In genomic region chr9:92141144-92142129, GRCh38 we compare ENCODE assay signal across 8 cellular contexts. TPM values are rescaled to one million over a fixed set of nuclear protein-coding genes. Genes with fewer than 3 reads are reported as not detected.
DNase-seq lines count a peak whose midpoint lies in the region; ATAC-seq, FAIRE-seq and TF ChIP-seq lines count a peak whose summit lies in the region.

No MANE protein-coding gene starts in this region.

- POLR2A ChIA-PET in AG04450 (lab: Yijun Ruan, JAX), result interaction anchor here (1.2 to 3.2 kb wide), 4 partner anchors 12 to 104 kb away, joined by 3 to 15 read pairs (median 11); no protein-coding TSS in a partner anchor
- POLR2A ChIA-PET in HCT116 (lab: Charles Lee), result no interaction called here
- POLR2A ChIA-PET in GM12878 (lab: Charles Lee), result no interaction called here

- H3K9me3 ChIP-seq in AG04450 (ENCODE audit: control insufficient read depth, insufficient read depth, low read length) (no peaks in the 10 kb centered on the region; the same call in 1 of the 2 replicates), HCT116 (ENCODE audit: control insufficient read depth in 1 of 2, insufficient read depth in 1 of 2, low read depth in 1 of 2, low read length in 2 of 2) (no peaks in the 10 kb centered on the region), GM12878 (replicated peaks; ENCODE audit: control insufficient read depth, insufficient read depth, low read length) (no peaks in the 10 kb centered on the region), kidney (ENCODE audit: control insufficient read depth in 1 of 2, low read length in 2 of 2) (no peaks in the 10 kb centered on the region), thoracic aorta (no peaks in the 10 kb centered on the region)

- WGBS in GM12878 (ENCODE audit: insufficient coverage, insufficient replicate concordance, low lambda C conversion rate, missing lambda C conversion rate), result 29% methylated on average over 56 of the region's 62 CpGs

- intact Hi-C loops in HCT116 (cut with micrococcal nuclease) (no loop called here), GM12878 (cut with micrococcal nuclease; ENCODE audit: unreplicated experiment) (no loop called here), kidney (cut with DNase I) (no loop called here)

- H3K4me2 ChIP-seq in HCT116 (ENCODE audit: low read length) (peak overlapping the region; percentile 63), GM12878 (ENCODE audit: control insufficient read depth, insufficient read depth) (0 out of 2 replicates have a peak overlapping the region, but pooled peaks have one; percentile 66)

- H3K36me3 ChIP-seq in HCT116 (ENCODE audit: control insufficient read depth in 1 of 2, insufficient read depth in 2 of 2, low read length in 2 of 2), result no peaks in the 10 kb centered on the region
- H3K36me3 ChIP-seq in GM12878 (ENCODE audit: control insufficient read depth in 2 of 2, insufficient read depth in 2 of 2, low read length in 1 of 2), result no peaks in the 10 kb centered on the region
- no peaks in the 10 kb centered on the region for H3K36me3 ChIP-seq in kidney (ENCODE audit: control insufficient read depth in 1 of 2, insufficient read depth in 2 of 2, low read length in 2 of 2)
- H3K36me3 ChIP-seq in thoracic aorta, result no peaks in the 10 kb centered on the region

- in situ Hi-C loops in GM12878 (cut with MboI), result no loop called here

- CTCF ChIA-PET in AG04450 (lab: Charles Lee), result interaction anchor here (0.6 to 11.0 kb wide), 25 partner anchors 12 to 305 kb away, joined by 3 to 370 read pairs (median 7); partner anchors contain the start of genes CENPP and NOL8
- CTCF ChIA-PET in HCT116 (lab: Charles Lee), result interaction anchor here (1.0 to 4.5 kb wide), 14 partner anchors 30 to 650 kb away, joined by 3 to 38 read pairs (median 6); partner anchors contain the start of gene IPPK
- CTCF ChIA-PET in GM12878 (lab: Yijun Ruan, JAX), result interaction anchor here (0.5 to 5.3 kb wide), 34 partner anchors 7 to 649 kb away, joined by 3 to 55 read pairs (median 7); partner anchors contain the start of gene BICD2

- TF ChIP-seq CTCF in AG04450 (IDR thresholded peaks at IDR 0.05; ENCODE audit: low read depth, low read length) (no peak), HCT116 (IDR thresholded peaks at IDR 0.05 in 2 of 3, conservative IDR thresholded peaks at IDR 0.05 in 1 of 3; ENCODE audit: borderline replicate concordance in 1 of 3, insufficient read depth in 1 of 3, low read depth in 2 of 3, low read length in 2 of 3) (no peak), GM12878 (IDR thresholded peaks at IDR 0.05 in 2 of 3, conservative IDR thresholded peaks at IDR 0.05 in 1 of 3; ENCODE audit: control insufficient read depth in 2 of 3, extremely low read depth in 1 of 3, insufficient read depth in 1 of 3, low read depth in 3 of 3, low read length in 3 of 3) (no peak), kidney (IDR thresholded peaks at IDR 0.05; ENCODE audit: borderline replicate concordance, extremely low read depth, insufficient read depth) (no peak), thoracic aorta (IDR thresholded peaks at IDR 0.05) (no peak)

- H3K9ac ChIP-seq in HCT116 (ENCODE audit: low read length), result no peak overlapping the region
- H3K9ac ChIP-seq in GM12878 (ENCODE audit: control insufficient read depth, insufficient read depth, low read length), result no peak overlapping the region
- H3K9ac ChIP-seq in kidney (ENCODE audit: low read length in 2 of 2), result no peak overlapping the region

- FAIRE-seq in GM12878 (lab: Jason Lieb, UNC) (peak; percentile 57), kidney (lab: Jason Lieb, UNC) (no peak)

- TF ChIP-seq EP300 in GM12878 (IDR thresholded peaks at IDR 0.05; ENCODE audit: borderline replicate concordance in 1 of 2, control insufficient read depth in 1 of 2, low read depth in 2 of 2, low read length in 2 of 2), result no peak

- no peak for TF ChIP-seq POLR2A in HCT116 (IDR thresholded peaks at IDR 0.05; ENCODE audit: borderline replicate concordance, extremely low read depth, insufficient read depth, insufficient read length)
- no peak for TF ChIP-seq POLR2A in GM12878 (IDR thresholded peaks at IDR 0.05; ENCODE audit: low read depth, low read length)

- H3K27me3 ChIP-seq in AG04450 (ENCODE audit: control insufficient read depth, insufficient read depth, low read length), result no peaks in the 10 kb centered on the region
- H3K27me3 ChIP-seq in HCT116 (ENCODE audit: insufficient read depth, low read length), result 0 out of 2 replicates have a peak, but pooled peaks cover 3% of the 10 kb centered on the region
- peaks cover 0 to 4% of the 10 kb centered on the region in 2 experiments; a peak in 3 of 4 replicates for H3K27me3 ChIP-seq in GM12878 (replicated peaks in 1 of 2; ENCODE audit: control insufficient read depth in 2 of 2, insufficient read depth in 2 of 2, low read length in 1 of 2)
- H3K27me3 ChIP-seq in thoracic aorta (replicated peaks; ENCODE audit: insufficient read depth), result no peaks in the 10 kb centered on the region

- no peak overlapping the region for H3K27ac ChIP-seq in AG04450 (ENCODE audit: low read depth, low read length)
- no peak overlapping the region; the same call in 1 of the 2 replicates for H3K27ac ChIP-seq in HCT116 (ENCODE audit: low read depth, low read length)
- no peak overlapping the region for H3K27ac ChIP-seq in GM12878 (ENCODE audit: control insufficient read depth, insufficient read depth)
- no peak overlapping the region for H3K27ac ChIP-seq in kidney (ENCODE audit: low read depth in 2 of 2, low read length in 2 of 2)
- no peak overlapping the region for H3K27ac ChIP-seq in thoracic aorta

- H4K20me1 ChIP-seq in HCT116 (ENCODE audit: insufficient read depth) (no peaks in the 10 kb centered on the region), GM12878 (ENCODE audit: control insufficient read depth, insufficient read depth) (no peaks in the 10 kb centered on the region)

- RAD21 ChIA-PET in HCT116 (lab: Charles Lee; ENCODE audit: low non-redundant PET in 1 of 2, low total read pairs in 2 of 2, uncharacterized antibody in 2 of 2, unreplicated experiment in 2 of 2) (no interaction called here), GM12878 (lab: Charles Lee; ENCODE audit: unreplicated experiment) (interaction anchor here (0.8 to 3.8 kb wide), 12 partner anchors 64 to 650 kb away, joined by 3 to 20 read pairs (median 10); no protein-coding TSS in a partner anchor)

- H2AFZ ChIP-seq in HCT116 (ENCODE audit: low read depth, low read length, poor library complexity, severe bottlenecking) (peak overlapping the region; percentile 45), GM12878 (ENCODE audit: control insufficient read depth, low read depth, low read length) (no peak overlapping the region)

- H3K79me2 ChIP-seq in HCT116 (ENCODE audit: insufficient read depth, low read length), result no peaks in the 10 kb centered on the region
- H3K79me2 ChIP-seq in GM12878 (ENCODE audit: control insufficient read depth, insufficient read depth, low read length), result no peaks in the 10 kb centered on the region

- peak overlapping the region; percentile 86 for H3K4me3 ChIP-seq in AG04450 (ENCODE audit: low read depth, low read length)
- H3K4me3 ChIP-seq in HCT116 (replicated peaks in 1 of 2; ENCODE audit: low read depth in 1 of 2, low read length in 2 of 2), result peak overlapping the region; percentile 17 to 37
- no peak overlapping the region for H3K4me3 ChIP-seq in GM12878
- H3K4me3 ChIP-seq in kidney (ENCODE audit: low read length in 2 of 2), result peak overlapping the region; percentile 34 to 48
- H3K4me3 ChIP-seq in thoracic aorta, result peak overlapping the region; percentile 71

- peaks cover 6 to 14% of the 10 kb centered on the region in 2 experiments for H3K4me1 ChIP-seq in HCT116 (ENCODE audit: control insufficient read depth in 1 of 2, insufficient read depth in 2 of 2, low read length in 2 of 2)
- H3K4me1 ChIP-seq in GM12878 (ENCODE audit: control insufficient read depth, insufficient read depth, low read length), result no peaks in the 10 kb centered on the region; the same call in 1 of the 2 replicates
- H3K4me1 ChIP-seq in kidney (ENCODE audit: control insufficient read depth in 1 of 2, insufficient read depth in 1 of 2, low read depth in 1 of 2, low read length in 2 of 2), result peaks cover 0 to 14% of the 10 kb centered on the region in 2 donors
- H3K4me1 ChIP-seq in thoracic aorta (ENCODE audit: control insufficient read depth in 1 of 2, low read depth in 2 of 2), result peaks cover 6 to 17% of the 10 kb centered on the region in 2 donors

- SMC1A ChIA-PET in GM12878 (lab: Charles Lee; ENCODE audit: uncharacterized antibody, unreplicated experiment), result interaction anchor here (1.2 to 3.6 kb wide), 10 partner anchors 7 to 649 kb away, joined by 3 to 22 read pairs (median 6); no protein-coding TSS in a partner anchor

- BruUV-seq in HCT116 (replicated peaks; lab: Mats Ljungman, UMichigan) (no TSS peak), GM12878 (replicated peaks; lab: Mats Ljungman, UMichigan) (no TSS peak)

- TF ChIP-seq RAD21 in HCT116 (IDR thresholded peaks at IDR 0.05; ENCODE audit: low read depth) (no peak), GM12878 (IDR thresholded peaks at IDR 0.05; ENCODE audit: insufficient read depth, low read depth, low read length) (no peak)

- ATAC-seq in HCT116 (peak; percentile 23), GM12878 (peak; percentile 11), thoracic aorta (ENCODE audit: insufficient number of reproducible peaks, low FRiP score, low read depth) (no peak), GM19452 (IDR thresholded peaks at IDR 0.05; ENCODE audit: unreplicated experiment) (no peak)

- DNase-seq in AG04450 (ENCODE audit: low read depth, low spot score) (no peak), HCT116 (ENCODE audit: low read depth, low spot score) (no peak), GM12878 (ENCODE audit: low read depth, low spot score) (no peak), kidney (peak; percentile 74), thoracic aorta (ENCODE audit: low spot score) (no peak), KG1 (lab: John Stamatoyannopoulos, UW) (no peak), HuH-7.5 (ENCODE audit: low spot score) (no peak)

- H3K9me2 ChIP-seq in HCT116 (ENCODE audit: insufficient read depth), result no peaks in the 10 kb centered on the region

RNA-seq across cellular contexts. Expression of gene SPTLC1, which starts 26.2 kb away (rescaled TPM):
- polyA plus RNA-seq in AG04450 (2011; rRNA removed) (117 and 140 TPM in 2 replicates), GM12878 (2011; rRNA removed) (68.7 and 93.6 TPM in 2 replicates), GM12878 (2014; fragmentation: Illumina TruSeq; extraction: Trizol) (56.2 and 69.8 TPM in 2 replicates), GM12878 (2014; fragmentation: Nextera tagmentation; extraction: Ambion mirVana) (10 to 100 TPM; 41.7 to 61.3 TPM), GM12878 (2014; rRNA removed) (39.4 and 49.4 TPM in 2 replicates), GM12878 (2016; fragmentation: Nextera tagmentation; extraction: Ambion mirVana) (10 to 100 TPM; 61.8 to 61.9 TPM), kidney (ENCODE audit: insufficient read depth, low read depth, low replicate concordance) (29.4 TPM)
- 103 and 121 TPM in 2 replicates for polyA minus RNA-seq in AG04450 (2011; rRNA and poly(A)+ RNA removed)
- total RNA-seq in HCT116 (2021; ENCODE audit: unreplicated experiment) (81.7 TPM), GM12878 (2014; rRNA removed) (46.2 and 55.7 TPM in 2 replicates), GM12878 (2014; rRNA removed; fragmentation: Illumina TruSeq; extraction: Trizol) (45.7 and 48.4 TPM in 2 replicates), GM12878 (2021) (37.3 and 38.0 TPM in 2 replicates), kidney (72.2 TPM), thoracic aorta (10 to 100 TPM; 45.6 to 74.7 TPM)
- 63.6 and 69.4 TPM in 2 replicates for polyA plus RNA-seq in HCT116 (2012)
- 126 and 134 TPM in 2 replicates for total RNA-seq in GM12878 (2013; cell fraction: nucleolus; rRNA removed)
- 23.7 TPM for polyA plus RNA-seq in GM12878 (2011; ENCODE audit: low read depth)
- polyA plus RNA-seq in GM12878 (2011; cell fraction: cytosol; rRNA removed), result 37.3 and 41.4 TPM in 2 replicates
- 46.9 and 47.8 TPM in 2 replicates for polyA plus RNA-seq in GM12878 (2011; cell fraction: nucleus; rRNA removed)
- polyA plus RNA-seq in GM12878 (2012), result 29.7 and 30.6 TPM in 2 replicates
- polyA minus RNA-seq in GM12878 (2011; rRNA and poly(A)+ RNA removed), result 51.1 and 64.0 TPM in 2 replicates
- 16.2 and 19.4 TPM in 2 replicates for polyA minus RNA-seq in GM12878 (2011; cell fraction: cytosol; rRNA and poly(A)+ RNA removed)
- polyA minus RNA-seq in GM12878 (2011; cell fraction: nucleus; rRNA and poly(A)+ RNA removed), result 29.6 and 45.8 TPM in 2 replicates

Comparison
In these comparisons a context has a peak if more than half of its experiments do, and no peak if none do; other contexts are left out.
1. ATAC-seq: peak in HCT116 (single experiment) and GM12878 (single experiment); none in thoracic aorta (single experiment) and GM19452 (single experiment).